25 cellular contexts compared by ENCODE assay signal in genomic region chr19:41901707-41902360, GRCh38. TPM values are rescaled to one million over a fixed set of nuclear protein-coding genes. Genes with fewer than 3 reads are reported as not detected.
DNase-seq lines count a peak whose midpoint lies in the region; ATAC-seq and TF ChIP-seq lines count a peak whose summit lies in the region.
"Had no signal": no experiment of that assay in that cellular context is flagged by ENCODE, and none has a peak within 500 bp of the region (broad histone marks: within the 10 kb centered on the region; RNA-seq: fewer than 3 reads in every experiment).

No MANE protein-coding gene starts in this region.

- CTCF ChIA-PET in activated naive CD4-positive, alpha-beta T cell treated with anti-CD3 and anti-CD28 coated beads, Interleukin-2, amount 10 ng/mL, durations not matched to agents 7 days and 5 days (lab: Charles Lee), result interaction anchor here (2.7 kb wide), 1 partner anchor 29 kb away, joined by 13 read pairs; no protein-coding TSS in a partner anchor
- CTCF ChIA-PET in HEK293 (lab: Yijun Ruan, JAX), result interaction anchor here (0.6 to 1.8 kb wide), 2 partner anchors 28 to 96 kb away, joined by 4 to 6 read pairs; no protein-coding TSS in a partner anchor

- no peaks in the 10 kb centered on the region for H3K27me3 Mint-ChIP-seq in activated naive CD4-positive, alpha-beta T cell treated with anti-CD3 and anti-CD28 coated beads, Interleukin-2, amount 10 ng/mL, durations not matched to agents 7 days and 5 days
- no peaks in the 10 kb centered on the region for H3K27me3 Mint-ChIP-seq in activated naive CD8-positive, alpha-beta T cell treated with anti-CD3 and anti-CD28 coated beads for 36 hours
- no peaks in the 10 kb centered on the region for H3K27me3 Mint-ChIP-seq in stimulated activated naive B cell treated with anti-CD40 and anti-IgM and Interleukin-4, amounts not matched to agents 10 μg/mL and 1 μg/mL and 100 μg/mL, for 72 hours
- no peaks in the 10 kb centered on the region for H3K27me3 Mint-ChIP-seq in chondrocyte (ENCODE audit: low read depth)
- H3K27me3 Mint-ChIP-seq: CD4-positive, alpha-beta memory T cell; IgD-negative memory B cell had no signal

- peak overlapping the region; percentile 45 for H3K27ac Mint-ChIP-seq in activated naive CD4-positive, alpha-beta T cell treated with anti-CD3 and anti-CD28 coated beads, Interleukin-2, amount 10 ng/mL, durations not matched to agents 7 days and 5 days
- peak overlapping the region; percentile 52 for H3K27ac Mint-ChIP-seq in activated naive CD8-positive, alpha-beta T cell treated with anti-CD3 and anti-CD28 coated beads for 36 hours
- H3K27ac Mint-ChIP-seq in stimulated activated naive B cell treated with anti-CD40 and anti-IgM and Interleukin-4, amounts not matched to agents 10 μg/mL and 1 μg/mL and 100 μg/mL, for 72 hours, result peak overlapping the region; percentile 17
- no peak overlapping the region for H3K27ac Mint-ChIP-seq in chondrocyte (ENCODE audit: unreplicated experiment)
- H3K27ac Mint-ChIP-seq: CD4-positive, alpha-beta memory T cell; IgD-negative memory B cell had no signal

- no peaks in the 10 kb centered on the region for H3K9me3 Mint-ChIP-seq in activated naive CD4-positive, alpha-beta T cell treated with anti-CD3 and anti-CD28 coated beads, Interleukin-2, amount 10 ng/mL, durations not matched to agents 7 days and 5 days
- H3K9me3 Mint-ChIP-seq in activated naive CD8-positive, alpha-beta T cell treated with anti-CD3 and anti-CD28 coated beads for 36 hours, result no peaks in the 10 kb centered on the region
- H3K9me3 Mint-ChIP-seq in stimulated activated naive B cell treated with anti-CD40 and anti-IgM and Interleukin-4, amounts not matched to agents 10 μg/mL and 1 μg/mL and 100 μg/mL, for 72 hours, result no peaks in the 10 kb centered on the region
- H3K9me3 Mint-ChIP-seq in chondrocyte (ENCODE audit: low read depth), result no peaks in the 10 kb centered on the region
- H3K9me3 Mint-ChIP-seq: IgD-negative memory B cell had no signal

- POLR2A ChIA-PET in HEK293 (lab: Yijun Ruan, JAX), result interaction anchor here (0.6 to 2.2 kb wide), 4 partner anchors 29 to 577 kb away, joined by 3 to 7 read pairs (median 4); partner anchors contain the start of gene RPS19

- no peak overlapping the region for H3K4me3 ChIP-seq in HEK293 (ENCODE audit: low read depth, low read length)
- H3K4me3 ChIP-seq: SJCRH30 had no signal

- peaks cover 49 to 70% of the 10 kb centered on the region in 2 experiments for H3K36me3 ChIP-seq in HEK293 (ENCODE audit: control insufficient read depth in 2 of 2, insufficient read depth in 1 of 2, low read length in 2 of 2)

- 0 out of 2 replicates have a peak overlapping the region, but pooled peaks have one; percentile 16 for H3K27ac ChIP-seq in HEK293 (ENCODE audit: extremely low read depth, low read depth, low read length)
- H3K27ac ChIP-seq: SJCRH30 had no signal

- no peak overlapping the region for H3K4me3 Mint-ChIP-seq in activated naive CD4-positive, alpha-beta T cell treated with anti-CD3 and anti-CD28 coated beads, Interleukin-2, amount 10 ng/mL, durations not matched to agents 7 days and 5 days
- no peak overlapping the region for H3K4me3 Mint-ChIP-seq in activated naive CD8-positive, alpha-beta T cell treated with anti-CD3 and anti-CD28 coated beads for 36 hours
- H3K4me3 Mint-ChIP-seq in stimulated activated naive B cell treated with anti-CD40 and anti-IgM and Interleukin-4, amounts not matched to agents 10 μg/mL and 1 μg/mL and 100 μg/mL, for 72 hours, result no peak overlapping the region
- H3K4me3 Mint-ChIP-seq in chondrocyte (ENCODE audit: unreplicated experiment), result no peak overlapping the region
- H3K4me3 Mint-ChIP-seq: CD4-positive, alpha-beta memory T cell; IgD-negative memory B cell had no signal

- H3K9me3 ChIP-seq in HEK293 (ENCODE audit: control insufficient read depth, insufficient read depth, low read depth, low read length), result no peaks in the 10 kb centered on the region
- H3K9me3 ChIP-seq: BE2C, SJCRH30 had no signal

- no peak for ATAC-seq in stimulated activated naive B cell treated with anti-CD40 and anti-IgM and Interleukin-4, amounts not matched to agents 10 μg/mL and 1 μg/mL and 100 μg/mL, for 72 hours (replicated peaks)
- ATAC-seq: Panc1 had no signal

- H3K4me1 ChIP-seq in HEK293 (ENCODE audit: control insufficient read depth, insufficient read depth, low read length), result no peaks in the 10 kb centered on the region
- H3K4me1 ChIP-seq: SJCRH30 had no signal

- peaks cover 74% of the 10 kb centered on the region for H3K36me3 Mint-ChIP-seq in activated naive CD4-positive, alpha-beta T cell treated with anti-CD3 and anti-CD28 coated beads, Interleukin-2, amount 10 ng/mL, durations not matched to agents 7 days and 5 days
- H3K36me3 Mint-ChIP-seq in activated naive CD8-positive, alpha-beta T cell treated with anti-CD3 and anti-CD28 coated beads for 36 hours, result peaks cover 48% of the 10 kb centered on the region
- peaks cover 52 to 71% of the 10 kb centered on the region in 2 donors for H3K36me3 Mint-ChIP-seq in stimulated activated naive B cell treated with anti-CD40 and anti-IgM and Interleukin-4, amounts not matched to agents 10 μg/mL and 1 μg/mL and 100 μg/mL, for 72 hours
- H3K36me3 Mint-ChIP-seq in chondrocyte (ENCODE audit: low read depth), result peaks cover 44% of the 10 kb centered on the region

- H3K4me1 Mint-ChIP-seq in activated naive CD4-positive, alpha-beta T cell treated with anti-CD3 and anti-CD28 coated beads, Interleukin-2, amount 10 ng/mL, durations not matched to agents 7 days and 5 days, result peaks cover 31% of the 10 kb centered on the region
- peaks cover 45% of the 10 kb centered on the region for H3K4me1 Mint-ChIP-seq in activated naive CD8-positive, alpha-beta T cell treated with anti-CD3 and anti-CD28 coated beads for 36 hours
- H3K4me1 Mint-ChIP-seq in stimulated activated naive B cell treated with anti-CD40 and anti-IgM and Interleukin-4, amounts not matched to agents 10 μg/mL and 1 μg/mL and 100 μg/mL, for 72 hours, result peaks cover 30 to 33% of the 10 kb centered on the region in 2 donors
- no peaks in the 10 kb centered on the region for H3K4me1 Mint-ChIP-seq in chondrocyte (ENCODE audit: low read depth)

- TF ChIP-seq CTCF in HEK293 (tag by site-specific recombination; IDR thresholded peaks at IDR 0.05) (no peak), chondrocyte (IDR thresholded peaks at IDR 0.05) (no peak)

- DNase-seq in activated naive CD4-positive, alpha-beta T cell treated with anti-CD3 and anti-CD28 coated beads, Interleukin-2, amount 10 ng/mL, durations not matched to agents 7 days and 5 days, result no peak
- no peak for DNase-seq in activated naive CD4-positive, alpha-beta T cell treated with anti-CD3 and anti-CD28 coated beads, Interleukin-2, amount 50 U/mL, for 16 hours
- no peak for DNase-seq in activated naive CD8-positive, alpha-beta T cell treated with anti-CD3 and anti-CD28 coated beads for 36 hours
- DNase-seq in stimulated activated naive B cell treated with anti-CD40 and anti-IgM and Interleukin-4, amounts not matched to agents 10 μg/mL and 1 μg/mL and 100 μg/mL, for 72 hours, result no peak
- DNase-seq in superior temporal gyrus (ENCODE audit: extremely low spot score) (no peak), chondrocyte (ENCODE audit: low spot score) (no peak)
- DNase-seq: BE2C; CD4-positive, alpha-beta memory T cell; GOT3; HCEC 1CT; Karpas-422; MV-4-11; NCI-H1105 treated with DMSO at 0.1 percent for 48 hours; NCI-H2029 treated with DMSO at 0.1 percent for 48 hours; NCI-H2171; NCI-H345; NCI-H524; NCI-H82; SJCRH30 had no signal

TF ChIP-seq in HEK293, 187 proteins besides CTCF, POLR2A, EP300 and RAD21:
- peak; percentile 24; the same call in 1 of the 2 replicates for TF ChIP-seq GLIS1 (tag by site-specific recombination; IDR thresholded peaks at IDR 0.05)
- peak; percentile 65 for TF ChIP-seq ZNF600 (tag by site-specific recombination; IDR thresholded peaks at IDR 0.05)
- TF ChIP-seq ZNF302 (tag by site-specific recombination; IDR thresholded peaks at IDR 0.05; ENCODE audit: low read depth), result no peak
- TF ChIP-seq GLIS2 (tag by site-specific recombination; IDR thresholded peaks at IDR 0.05), result 0 out of 2 replicates have a peak, but pooled peaks have one; percentile 28

RNA-seq across cellular contexts. Expression of gene ARHGEF1, which starts 18.9 kb away (rescaled TPM):
- 100 to 1,000 TPM; 285 to 295 TPM for total RNA-seq in activated naive CD8-positive, alpha-beta T cell treated with anti-CD3 and anti-CD28 coated beads for 36 hours
- total RNA-seq in chondrocyte, result 70.5 to 105 TPM (median 73.2 TPM) in 3 replicates

RNA-seq across cellular contexts. Expression of gene CD79A, which starts 24.8 kb away (rescaled TPM):
- 10 to 100 TPM; 28.8 to 32.2 TPM for total RNA-seq in activated naive CD8-positive, alpha-beta T cell treated with anti-CD3 and anti-CD28 coated beads for 36 hours
- 0.36 TPM in 1 of 3 replicates, not detected in the others for total RNA-seq in chondrocyte
- total RNA-seq: Daoy had no signal

RNA-seq across cellular contexts. Expression of gene ERFL, which starts 26.4 kb away (rescaled TPM):
- total RNA-seq in activated naive CD8-positive, alpha-beta T cell treated with anti-CD3 and anti-CD28 coated beads for 36 hours, result 1 to 10 TPM; 1.1 to 1.2 TPM
- 0.27 to 0.44 TPM (median 0.35 TPM) in 3 replicates for total RNA-seq in chondrocyte
- total RNA-seq: Daoy, M059J, SJCRH30 had no signal

RNA-seq across cellular contexts. Expression of gene RPS19, which starts 41.8 kb away (rescaled TPM):
- 1,000 to 10,000 TPM; 3,012 to 3,178 TPM for total RNA-seq in activated naive CD8-positive, alpha-beta T cell treated with anti-CD3 and anti-CD28 coated beads for 36 hours
- total RNA-seq in chondrocyte, result 1,424 to 1,797 TPM (median 1,457 TPM) in 3 replicates

RNA-seq across cellular contexts. Expression of gene DMRTC2, which starts 57.0 kb away (rescaled TPM):
- total RNA-seq in activated naive CD8-positive, alpha-beta T cell treated with anti-CD3 and anti-CD28 coated beads for 36 hours, result not detected
- not detected in 3 replicates for total RNA-seq in chondrocyte
- total RNA-seq: A673; CD4-positive, alpha-beta memory T cell; Daoy; M059J; SJCRH30 had no signal

Comparison
In these comparisons a context has a peak if more than half of its experiments do, and no peak if none do; other contexts are left out.
1. RNA of gene CD79A, which starts 24.8 kb away (total RNA-seq): 28.8 to 32.2 TPM in activated naive CD8-positive, alpha-beta T cell treated with anti-CD3 and anti-CD28 coated beads for 36 hours; 0.36 TPM in chondrocyte; every median in the first group is over 10 times any median in the second.